In genomic region chr16:7369181-7369580, GRCh38 we compare ENCODE assay signal across 25 cellular contexts. TPM values are rescaled to one million over a fixed set of nuclear protein-coding genes. Genes with fewer than 3 reads are reported as not detected.
"Had no signal": no experiment of that assay in that cellular context is flagged by ENCODE, and none has a peak within 500 bp of the region (broad histone marks: within the 10 kb centered on the region; RNA-seq: fewer than 3 reads in every experiment).

No MANE protein-coding gene starts in this region.

- ATAC-seq: left colon; left lung; lower lobe of right lung; naive thymus-derived CD8-positive, alpha-beta T cell; right lobe of liver; stimulated activated memory B cell treated with anti-CD40 and anti-IgM and Interleukin-4, amounts not matched to agents 10 μg/mL and 1 μg/mL and 100 μg/mL, for 72 hours; stimulated activated naive CD8-positive, alpha-beta T cell treated with anti-CD3 and anti-CD28 coated beads, Interleukin-15, amount 100 ng/mL, for 72 hours had no signal

- DNase-seq: hippocampal formation; kidney; left colon; left lung; lower lobe of right lung; mammary epithelial cell; mesenchymal stem cell; naive thymus-derived CD8-positive, alpha-beta T cell; nucleus accumbens; right lobe of liver; stimulated activated CD4-positive, alpha-beta T cell treated with anti-CD3 and anti-CD28 coated beads, Interleukin-1b, Interleukin-23, amount 100 ng/mL, for 48 hours; stimulated activated CD4-positive, alpha-beta T cell treated with anti-CD3 and anti-CD28 coated beads, Interleukin-2, amount 100 ng/mL, for 48 hours; stimulated activated CD4-positive, alpha-beta T cell treated with anti-CD3 and anti-CD28 coated beads, Interleukin-4, amount 100 ng/mL, for 4 hours; stimulated activated CD8-positive, alpha-beta memory T cell treated with anti-CD3 and anti-CD28 coated beads, Interleukin-4, amount 100 ng/mL, for 48 hours; stimulated activated naive CD4-positive, alpha-beta T cell treated with Interleukin-2 at 50 U/mL for 16 hours; stimulated activated naive CD8-positive, alpha-beta T cell treated with anti-CD3 and anti-CD28 coated beads, Interleukin-15, amount 100 ng/mL, for 72 hours; substantia nigra; uterus had no signal

RNA-seq across cellular contexts. Expression of gene RBFOX1, which starts 36.5 kb away (rescaled TPM):
- total RNA-seq: left lung; liver; lower lobe of right lung; mammary epithelial cell; naive thymus-derived CD8-positive, alpha-beta T cell; osteocyte; posterior vena cava; pulmonary artery endothelial cell; renal cortical epithelial cell; smooth muscle cell had no signal
